ENCODE assay signal across 9 cellular contexts in genomic region chr9:130765135-130766030, GRCh38.
A peak's percentile ranks its signal among the peaks of the same experiment; 100 is the strongest.
DNase-seq lines count a peak whose midpoint lies in the region; ATAC-seq and TF ChIP-seq lines count a peak whose summit lies in the region.
"Had no signal": no experiment of that assay in that cellular context is flagged by ENCODE, and none has a peak within 500 bp of the region (broad histone marks: within the 10 kb centered on the region; RNA-seq: fewer than 3 reads in every experiment).

No MANE protein-coding gene starts in this region.

- H3K27me3 ChIP-seq in colonic mucosa = no peaks in the 10 kb centered on the region

- TF ChIP-seq CTCF in colonic mucosa (IDR thresholded peaks at IDR 0.05) = no peak

- DNase-seq in activated CD4-positive, alpha-beta T cell treated with anti-CD3 and anti-CD28 coated beads for 48 hours = peak; percentile 34
- DNase-seq in activated CD4-positive, alpha-beta T cell treated with anti-CD3 and anti-CD28 coated beads, Interleukin-2, amount 50 U/mL, for 1 hour = no peak
- DNase-seq in colonic mucosa = no peak
- DNase-seq in stimulated activated CD8-positive, alpha-beta memory T cell treated with anti-CD3 and anti-CD28 coated beads, Interleukin-4, amount 100 ng/mL, for 48 hours = peak; percentile 47
- no peak for DNase-seq in SIG-M5 (lab: John Stamatoyannopoulos, UW)
- DNase-seq in nucleus accumbens (lab: John Stamatoyannopoulos, UW) = no peak
- DNase-seq in amygdala (lab: John Stamatoyannopoulos, UW) = no peak

- intact Hi-C loops in colonic mucosa (cut with DNase I) = loop anchor here (5.0 kb wide), 1 partner anchor 177 kb away; no protein-coding TSS in a partner anchor

- ATAC-seq in HG02840 (IDR thresholded peaks at IDR 0.05; ENCODE audit: low FRiP score, unreplicated experiment) = peak; percentile 52
- ATAC-seq: left lobe of liver had no signal

- no peak overlapping the region for H3K4me3 ChIP-seq in colonic mucosa

- H3K36me3 ChIP-seq in colonic mucosa = no peaks in the 10 kb centered on the region

- H3K9me3 ChIP-seq in colonic mucosa = no peaks in the 10 kb centered on the region

- peak overlapping the region in 1 of 2 donors; percentile 84 for H3K9ac ChIP-seq in colonic mucosa (ENCODE audit: low read depth in 2 of 2, low read length in 2 of 2)

- peak overlapping the region; percentile 88 for H3K27ac ChIP-seq in colonic mucosa

- peaks cover 12% of the 10 kb centered on the region for H3K4me1 ChIP-seq in colonic mucosa

Comparison
In these comparisons a context has a peak if more than half of its experiments do, and no peak if none do; other contexts are left out.
1. DNase-seq: peak in activated CD4-positive, alpha-beta T cell treated with anti-CD3 and anti-CD28 coated beads for 48 hours (single experiment) and stimulated activated CD8-positive, alpha-beta memory T cell treated with anti-CD3 and anti-CD28 coated beads, Interleukin-4, amount 100 ng/mL, for 48 hours (single experiment); none in activated CD4-positive, alpha-beta T cell treated with anti-CD3 and anti-CD28 coated beads, Interleukin-2, amount 50 U/mL, for 1 hour (single experiment), colonic mucosa (single experiment), SIG-M5 (single experiment), nucleus accumbens (0 of 56) and amygdala (0 of 56).